In the genomic region with DNA sequence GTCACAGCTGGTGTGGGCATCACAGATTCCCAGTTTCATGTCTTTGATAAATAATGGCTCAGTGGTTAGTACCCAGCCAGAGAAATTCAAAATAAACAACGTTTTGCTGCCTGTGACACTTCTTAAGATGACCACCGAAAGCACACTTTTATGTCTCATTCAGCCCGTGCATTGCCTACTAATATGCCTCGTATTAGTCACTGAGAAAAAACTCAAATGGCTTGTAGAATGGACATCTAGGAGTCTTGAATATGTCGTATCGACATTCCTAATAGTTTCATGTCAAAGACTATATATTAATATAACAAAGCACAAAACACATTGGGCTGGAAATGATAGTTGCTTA, we compare ENCODE assay signal across 18 cellular contexts.
"Had no signal": no experiment of that assay in that cellular context is flagged by ENCODE, and none has a peak within 500 bp of the region (broad histone marks: within the 10 kb centered on the region; RNA-seq: fewer than 3 reads in every experiment).

No MANE protein-coding gene starts in this region.

- H3K27me3 Mint-ChIP-seq: natural killer cell treated with Interleukin-12 subunit alpha and Interleukin-12 subunit beta and Interleukin-15 and Interleukin-18, amount 100 ng/mL, for 72 hours had no signal

- H3K27ac Mint-ChIP-seq: natural killer cell treated with Interleukin-12 subunit alpha and Interleukin-12 subunit beta and Interleukin-15 and Interleukin-18, amount 100 ng/mL, for 72 hours had no signal

- H3K4me1 ChIP-seq: gastrocnemius medialis, sigmoid colon, stomach had no signal

- H3K27me3 ChIP-seq: gastrocnemius medialis, sigmoid colon, stomach, transverse colon had no signal

- H3K9me3 ChIP-seq: gastrocnemius medialis, sigmoid colon, stomach, thoracic aorta, transverse colon had no signal

- H3K36me3 ChIP-seq: gastrocnemius medialis, sigmoid colon, stomach, thoracic aorta, transverse colon had no signal

- DNase-seq: effector memory CD4-positive, alpha-beta T cell; gastrocnemius medialis; kidney; left colon; left ventricle myocardium superior; mesenchymal stem cell; midbrain; sigmoid colon; small intestine; stimulated activated CD4-positive, alpha-beta T cell treated with anti-CD3 and anti-CD28 coated beads, Interleukin-12 subunit alpha, Interleukin-12 subunit beta, amount 100 ng/mL, for 4 hours; stimulated activated naive CD4-positive, alpha-beta T cell; stomach; substantia nigra; transverse colon had no signal

- H3K4me3 ChIP-seq: gastrocnemius medialis, lung, sigmoid colon, stomach, thoracic aorta, transverse colon had no signal

- ATAC-seq: esophagus mucosa; gastrocnemius medialis; left colon; left ventricle myocardium superior; natural killer cell treated with Interleukin-12 subunit alpha and Interleukin-12 subunit beta and Interleukin-15 and Interleukin-18, amount 100 ng/mL, for 72 hours had no signal

- H3K4me3 Mint-ChIP-seq: natural killer cell treated with Interleukin-12 subunit alpha and Interleukin-12 subunit beta and Interleukin-15 and Interleukin-18, amount 100 ng/mL, for 72 hours had no signal

- H3K27ac ChIP-seq: gastrocnemius medialis, sigmoid colon, stomach, thoracic aorta, transverse colon had no signal
